In genomic region chr17:82056729-82057621, GRCh38 we compare ENCODE assay signal across 1 cellular context.
TF ChIP-seq lines count a peak whose summit lies in the region.

No MANE protein-coding gene starts in this region.

TF ChIP-seq in endothelial cell of umbilical vein, 7 proteins besides CTCF, POLR2A, EP300 and RAD21:
- TF ChIP-seq POLR2AphosphoS5 (IDR thresholded peaks at IDR 0.05; ENCODE audit: insufficient read depth, low read depth, low read length) (peak; percentile 28), EZH2 (IDR thresholded peaks at IDR 0.05; ENCODE audit: borderline replicate concordance, low read depth, low read length, severe bottlenecking) (no peak)
